8 cellular contexts compared by ENCODE assay signal in genomic region chr12:115752913-115753726, GRCh38.
DNase-seq lines count a peak whose midpoint lies in the region; ATAC-seq, FAIRE-seq and TF ChIP-seq lines count a peak whose summit lies in the region.

No MANE protein-coding gene starts in this region.

- H3F3A ChIP-seq in DOHH2 (ENCODE audit: control insufficient read depth, insufficient read depth) (no peaks in the 10 kb centered on the region), PC-3 (ENCODE audit: low read length, unreplicated experiment) (no peaks in the 10 kb centered on the region)

- H4K20me1 ChIP-seq in DOHH2 (ENCODE audit: control insufficient read depth, insufficient read depth, low read depth, low read length) (no peaks in the 10 kb centered on the region), PC-3 (ENCODE audit: low read length) (no peaks in the 10 kb centered on the region), endothelial cell of umbilical vein (replicated peaks; ENCODE audit: control insufficient read depth, extremely low read depth, insufficient read depth, low read length) (no peaks in the 10 kb centered on the region)

- ATAC-seq in PC-3 (peak; percentile 83), HG03095 (IDR thresholded peaks at IDR 0.05; ENCODE audit: unreplicated experiment) (no peak)

- H3K27ac Mint-ChIP-seq in mesothelial cell of epicardium = peak overlapping the region; percentile 95

- H3K9me3 Mint-ChIP-seq in mesothelial cell of epicardium = no peaks in the 10 kb centered on the region

- H3K9me3 ChIP-seq in DOHH2 (ENCODE audit: control insufficient read depth, insufficient read depth, low read length) (no peaks in the 10 kb centered on the region), PC-3 (ENCODE audit: low read length) (no peaks in the 10 kb centered on the region), endothelial cell of umbilical vein (replicated peaks; ENCODE audit: control insufficient read depth, insufficient read depth, low read length) (no peaks in the 10 kb centered on the region)

- POLR2A ChIA-PET in PC-3 (lab: Charles Lee; ENCODE audit: unreplicated experiment) (interaction anchor here (0.6 kb wide), 1 partner anchor 1069 kb away, joined by 6 read pairs; the partner anchor contains the start of gene TBX3), endothelial cell of umbilical vein (lab: Charles Lee) (no interaction called here)

- dilution Hi-C loops in endothelial cell of umbilical vein (cut with MboI; ENCODE audit: extremely low pct_ligation_motif_present, low sequenced_read_pairs) = no loop called here

- intact Hi-C loops in PC-3 (cut with micrococcal nuclease) = loop anchor here (1.0 to 10.0 kb wide), 9 partner anchors 121 to 1768 kb away; no protein-coding TSS in a partner anchor
- intact Hi-C loops in endothelial cell of umbilical vein (cut with micrococcal nuclease) = loop anchor here (1.0 kb wide), 3 partner anchors 1085 to 1773 kb away; no protein-coding TSS in a partner anchor

- H3K9me2 ChIP-seq in DOHH2 (replicated peaks; ENCODE audit: control insufficient read depth, low read length) = no peaks in the 10 kb centered on the region
- no peaks in the 10 kb centered on the region for H3K9me2 ChIP-seq in PC-3 (replicated peaks; ENCODE audit: low read length)

- no peak overlapping the region for H3K4me3 Mint-ChIP-seq in mesothelial cell of epicardium

- H3K4me2 ChIP-seq in DOHH2 (ENCODE audit: low read length) (no peak overlapping the region), PC-3 (ENCODE audit: low read length) (no peak overlapping the region), endothelial cell of umbilical vein (ENCODE audit: insufficient read depth, low read length) (no peak overlapping the region)

- no peak overlapping the region for H3K9ac ChIP-seq in PC-3 (ENCODE audit: low read length)
- H3K9ac ChIP-seq in endothelial cell of umbilical vein (replicated peaks; ENCODE audit: extremely low read depth, insufficient read depth, low read length) = no peak overlapping the region

- FAIRE-seq in endothelial cell of umbilical vein (lab: Jason Lieb, UNC) = no peak

- peaks cover 81% of the 10 kb centered on the region for H3K4me1 Mint-ChIP-seq in mesothelial cell of epicardium

- no peaks in the 10 kb centered on the region for H3K79me2 ChIP-seq in DOHH2 (ENCODE audit: control insufficient read depth, low read length)
- no peaks in the 10 kb centered on the region for H3K79me2 ChIP-seq in PC-3 (ENCODE audit: low read length)
- no peaks in the 10 kb centered on the region for H3K79me2 ChIP-seq in endothelial cell of umbilical vein (ENCODE audit: control insufficient read depth, insufficient read depth, low read length)

- H3K4me3 ChIP-seq in DOHH2 (ENCODE audit: low read length) (no peak overlapping the region), PC-3 (ENCODE audit: low read length) (no peak overlapping the region), endothelial cell of umbilical vein (replicated peaks in 1 of 3; ENCODE audit: insufficient read depth in 1 of 3, low read depth in 1 of 3, low read length in 3 of 3) (no peak overlapping the region)

- peak; percentile 13 for DNase-seq in HuH-7.5 (ENCODE audit: low spot score)
- peak; percentile 89 for DNase-seq in PC-3
- peak; percentile 18 for DNase-seq in endothelial cell of umbilical vein (ENCODE audit: low read depth, low spot score)
- peak in 1 of 2 experiments; percentile 50 for DNase-seq in mesothelial cell of epicardium (ENCODE audit: low spot score in 2 of 2, unreplicated experiment in 2 of 2)
- no peak for DNase-seq in OCI-M2 (lab: John Stamatoyannopoulos, UW; ENCODE audit: unreplicated experiment)
- DNase-seq in stimulated activated naive CD4-positive, alpha-beta T cell treated with Interleukin-2 at 50 U/mL for 16 hours (lab: John Stamatoyannopoulos, UW) = no peak

- BruUV-seq in PC-3 (replicated peaks; lab: Mats Ljungman, UMichigan) = no TSS peak
- BruUV-seq in endothelial cell of umbilical vein (replicated peaks; lab: Mats Ljungman, UMichigan) = no TSS peak

- H3K27me3 ChIP-seq in DOHH2 (ENCODE audit: control insufficient read depth, low read length) (no peaks in the 10 kb centered on the region), PC-3 (ENCODE audit: low read length) (peaks cover 58% of the 10 kb centered on the region), endothelial cell of umbilical vein (ENCODE audit: control insufficient read depth in 2 of 2, insufficient read depth in 2 of 2, low read length in 2 of 2) (no peaks in the 10 kb centered on the region)

- TF ChIP-seq CTCF in DOHH2 (IDR thresholded peaks at IDR 0.05; ENCODE audit: low read depth, low read length, poor library complexity, severe bottlenecking) = peak; percentile 48
- TF ChIP-seq CTCF in PC-3 (conservative IDR thresholded peaks at IDR 0.05; ENCODE audit: low read depth, low read length) = peak; percentile 88
- TF ChIP-seq CTCF in endothelial cell of umbilical vein (IDR thresholded peaks at IDR 0.05; ENCODE audit: extremely low read depth in 1 of 2, insufficient read depth in 1 of 2, low read depth in 1 of 2, low read length in 2 of 2) = peak; percentile 7 to 22
- TF ChIP-seq CTCF in mesothelial cell of epicardium (IDR thresholded peaks at IDR 0.05; ENCODE audit: unreplicated experiment) = peak; percentile 58

- H2AFZ ChIP-seq in PC-3 (ENCODE audit: low read length) (no peak overlapping the region), endothelial cell of umbilical vein (ENCODE audit: low read depth, low read length) (no peak overlapping the region)

- no peaks in the 10 kb centered on the region for H3K9me1 ChIP-seq in endothelial cell of umbilical vein (replicated peaks; ENCODE audit: control insufficient read depth, extremely low read depth, insufficient read depth, low read length)

- H3K4me1 ChIP-seq in DOHH2 (ENCODE audit: control insufficient read depth, low read length) (no peaks in the 10 kb centered on the region), PC-3 (ENCODE audit: insufficient read depth, low read length) (peaks cover 9% of the 10 kb centered on the region; the same call in 1 of the 2 replicates), endothelial cell of umbilical vein (ENCODE audit: control insufficient read depth, extremely low read depth, insufficient read depth, low read length) (no peaks in the 10 kb centered on the region)

- no peak for TF ChIP-seq POLR2A in endothelial cell of umbilical vein (IDR thresholded peaks at IDR 0.05; ENCODE audit: low read depth, low read length)

- H3K27ac ChIP-seq in DOHH2 (ENCODE audit: low read depth, low read length) = no peak overlapping the region
- no peak overlapping the region for H3K27ac ChIP-seq in PC-3 (ENCODE audit: low read length)
- no peak overlapping the region for H3K27ac ChIP-seq in endothelial cell of umbilical vein (ENCODE audit: insufficient read depth, low read depth, low read length)

- H3K27me3 Mint-ChIP-seq in mesothelial cell of epicardium (ENCODE audit: low read depth) = no peaks in the 10 kb centered on the region

- no peaks in the 10 kb centered on the region for H3K36me3 Mint-ChIP-seq in mesothelial cell of epicardium

- H3K36me3 ChIP-seq in DOHH2 (ENCODE audit: control insufficient read depth, low read length) = no peaks in the 10 kb centered on the region
- H3K36me3 ChIP-seq in PC-3 (ENCODE audit: low read depth, low read length) = no peaks in the 10 kb centered on the region
- H3K36me3 ChIP-seq in endothelial cell of umbilical vein (ENCODE audit: control insufficient read depth in 2 of 2, extremely low read depth in 1 of 2, insufficient read depth in 2 of 2, low read length in 2 of 2) = no peaks in the 10 kb centered on the region

- CTCF ChIA-PET in PC-3 (lab: Charles Lee) = interaction anchor here (0.7 to 1.2 kb wide), 3 partner anchors 183 to 1084 kb away, joined by 4 to 6 read pairs (median 4); partner anchors contain the start of gene TBX3
- CTCF ChIA-PET in endothelial cell of umbilical vein (lab: Charles Lee) = interaction anchor here (1.1 kb wide), 1 partner anchor 1773 kb away, joined by 3 read pairs; no protein-coding TSS in a partner anchor

TF ChIP-seq in endothelial cell of umbilical vein, 7 proteins besides CTCF, POLR2A, EP300 and RAD21:
- no peak for TF ChIP-seq MAX (IDR thresholded peaks at IDR 0.05; ENCODE audit: insufficient read depth, insufficient read length)
- no peak for TF ChIP-seq POLR2AphosphoS5 (IDR thresholded peaks at IDR 0.05; ENCODE audit: insufficient read depth, low read depth, low read length)
- no peak for TF ChIP-seq FOS (IDR thresholded peaks at IDR 0.05; ENCODE audit: borderline replicate concordance, insufficient read depth, low read length)
- no peak for TF ChIP-seq GATA2 (IDR thresholded peaks at IDR 0.05; ENCODE audit: insufficient read depth, insufficient read length, low read depth, low read length)
- no peak for TF ChIP-seq MYC (IDR thresholded peaks at IDR 0.05; ENCODE audit: low read depth, low read length)
TF ChIP-seq in endothelial cell of umbilical vein: peak in this region for 0.

Comparison
In these comparisons a context has a peak if more than half of its experiments do, and no peak if none do; other contexts are left out.
1. CTCF ChIP-seq: peak in every context shown above with its lines; median percentile 88 in PC-3; 58 in mesothelial cell of epicardium; 48 in DOHH2; 14 in endothelial cell of umbilical vein.
2. DNase-seq: peak in HuH-7.5 (single experiment), PC-3 (single experiment) and endothelial cell of umbilical vein (single experiment); none in OCI-M2 (single experiment) and stimulated activated naive CD4-positive, alpha-beta T cell treated with Interleukin-2 at 50 U/mL for 16 hours (single experiment).